In the genomic region with DNA sequence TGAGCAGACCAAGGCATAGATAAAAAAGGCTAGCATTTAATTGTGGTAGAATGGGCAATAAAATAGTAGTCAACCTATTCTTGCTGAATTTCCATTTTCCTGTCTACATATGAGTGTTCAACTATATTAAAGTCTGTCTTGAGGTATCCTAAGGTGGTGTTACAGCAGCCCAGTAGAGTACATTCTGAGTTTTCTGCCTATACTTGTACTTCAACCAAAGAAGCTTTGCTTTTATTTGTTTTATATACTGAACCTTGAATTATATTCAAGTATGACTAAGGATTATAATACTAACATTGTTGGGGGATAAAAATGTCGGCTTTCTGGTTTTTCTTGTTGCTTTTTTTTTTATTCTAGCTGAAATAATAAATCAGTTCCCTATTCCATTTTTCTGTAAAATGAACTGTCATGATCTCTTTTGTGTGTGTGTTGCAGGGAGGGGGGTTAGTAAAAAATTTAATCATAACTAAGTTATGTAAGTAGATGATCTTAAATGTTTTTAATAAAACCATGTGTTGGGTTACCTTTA, we compare ENCODE assay signal across 11 cellular contexts.
"Had no signal": no experiment of that assay in that cellular context is flagged by ENCODE, and none has a peak within 500 bp of the region (broad histone marks: within the 10 kb centered on the region; RNA-seq: fewer than 3 reads in every experiment).

No MANE protein-coding gene starts in this region.

- ATAC-seq: activated naive CD4-positive, alpha-beta T cell treated with anti-CD3 and anti-CD28 coated beads, Interleukin-2, amount 50 U/mL, for 72 hours; lower lobe of right lung; natural killer cell; stimulated activated memory B cell treated with anti-CD40 and anti-IgM and Interleukin-4, amounts not matched to agents 10 μg/mL and 1 μg/mL and 100 μg/mL, for 72 hours had no signal

- H3K27ac ChIP-seq: lower lobe of right lung, transverse colon had no signal

- H3K9me3 Mint-ChIP-seq: activated naive CD4-positive, alpha-beta T cell treated with anti-CD3 and anti-CD28 coated beads, Interleukin-2, amount 50 U/mL, for 72 hours; natural killer cell; stimulated activated memory B cell treated with anti-CD40 and anti-IgM and Interleukin-4, amounts not matched to agents 10 μg/mL and 1 μg/mL and 100 μg/mL, for 72 hours had no signal

- H3K4me1 Mint-ChIP-seq: stimulated activated memory B cell treated with anti-CD40 and anti-IgM and Interleukin-4, amounts not matched to agents 10 μg/mL and 1 μg/mL and 100 μg/mL, for 72 hours had no signal

- H3K9me3 ChIP-seq: lower lobe of right lung, mucosa of descending colon, transverse colon had no signal

- H3K4me3 Mint-ChIP-seq: natural killer cell; stimulated activated memory B cell treated with anti-CD40 and anti-IgM and Interleukin-4, amounts not matched to agents 10 μg/mL and 1 μg/mL and 100 μg/mL, for 72 hours; T-helper 2 cell treated with Interferon-gamma antibody and Interleukin-4, amounts not matched to agents 5 μg/mL and 100 μg/mL, for 36 hours had no signal

- DNase-seq: activated CD4-positive, alpha-beta T cell treated with anti-CD3 and anti-CD28 coated beads, Interleukin-2, amount 50 U/mL, for 1 hour; activated effector memory CD4-positive, alpha-beta T cell treated with Interleukin-2 at 50 U/mL for 16 hours; lower lobe of right lung; mucosa of descending colon; natural killer cell; nucleus accumbens; SHP77 treated with DMSO at 0.1 percent for 48 hours; transverse colon had no signal

- H3K27me3 Mint-ChIP-seq: stimulated activated memory B cell treated with anti-CD40 and anti-IgM and Interleukin-4, amounts not matched to agents 10 μg/mL and 1 μg/mL and 100 μg/mL, for 72 hours had no signal

- H3K27me3 ChIP-seq: transverse colon had no signal

- H3K27ac Mint-ChIP-seq: activated naive CD4-positive, alpha-beta T cell treated with anti-CD3 and anti-CD28 coated beads, Interleukin-2, amount 50 U/mL, for 72 hours; natural killer cell; stimulated activated memory B cell treated with anti-CD40 and anti-IgM and Interleukin-4, amounts not matched to agents 10 μg/mL and 1 μg/mL and 100 μg/mL, for 72 hours; T-helper 2 cell treated with Interferon-gamma antibody and Interleukin-4, amounts not matched to agents 5 μg/mL and 100 μg/mL, for 36 hours had no signal

- H3K36me3 Mint-ChIP-seq: activated naive CD4-positive, alpha-beta T cell treated with anti-CD3 and anti-CD28 coated beads, Interleukin-2, amount 50 U/mL, for 72 hours; natural killer cell; stimulated activated memory B cell treated with anti-CD40 and anti-IgM and Interleukin-4, amounts not matched to agents 10 μg/mL and 1 μg/mL and 100 μg/mL, for 72 hours had no signal

- H3K4me3 ChIP-seq: lower lobe of right lung, mucosa of descending colon, transverse colon had no signal

- H3K36me3 ChIP-seq: lower lobe of right lung, transverse colon had no signal
